Comparison of ENCODE assay signal across 8 cellular contexts in the genomic region with DNA sequence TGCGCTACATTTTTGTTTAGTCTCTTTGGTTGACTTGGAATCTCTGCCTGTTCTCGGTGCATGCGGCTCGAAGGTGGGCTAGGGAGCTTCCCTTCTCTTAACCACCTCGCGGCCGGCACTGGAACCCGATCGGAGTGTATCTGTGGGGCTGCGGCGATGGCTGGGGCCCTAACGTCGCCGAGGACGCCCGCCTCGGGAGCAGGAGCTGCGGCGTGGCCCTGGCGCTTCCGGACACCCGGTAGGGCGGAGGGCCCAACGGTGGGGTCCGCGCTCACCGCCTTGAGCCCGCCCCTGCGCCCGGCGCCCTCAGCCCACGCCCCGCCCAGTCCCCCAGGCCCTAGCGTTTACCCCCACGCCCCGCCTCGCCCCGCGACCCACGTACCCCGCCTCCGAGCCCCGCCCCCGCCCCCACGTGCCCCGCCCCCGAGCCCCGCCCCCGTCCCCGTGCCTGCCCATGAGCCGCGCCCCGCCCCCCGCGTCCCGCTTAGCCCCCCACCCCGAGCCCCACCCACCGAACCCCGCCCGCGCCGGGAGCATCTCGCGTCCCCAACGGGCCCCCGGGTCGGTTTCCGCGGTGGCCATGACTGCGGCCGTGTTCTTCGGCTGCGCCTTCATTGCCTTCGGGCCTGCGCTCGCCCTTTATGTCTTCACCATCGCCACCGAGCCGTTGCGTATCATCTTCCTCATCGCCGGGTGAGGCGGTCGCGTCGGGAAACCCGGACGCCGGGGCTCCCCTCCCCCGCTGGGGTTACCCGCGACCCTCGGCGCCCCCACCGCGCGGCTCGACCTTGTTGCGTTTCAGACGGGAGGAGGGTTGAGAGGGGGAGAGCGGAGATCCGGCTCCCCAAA. TPM values are rescaled to one million over a fixed set of nuclear protein-coding genes. Genes with fewer than 3 reads are reported as not detected.
DNase-seq lines count a peak whose midpoint lies in the region; ATAC-seq and TF ChIP-seq lines count a peak whose summit lies in the region.

Gene APH1B, plus strand, starts transcription at position 562 of the 849 bp plus-strand sequence. Its CDS starts 19 bp downstream, at position 581.

- peaks cover 0 to 9% (median 2%) of the 10 kb centered on the region in 3 experiments for H3K27me3 ChIP-seq in neuronal stem cell (ENCODE audit: control insufficient read depth in 3 of 3, insufficient read depth in 3 of 3, low read depth in 1 of 3, low read length in 3 of 3)

- H4K8ac ChIP-seq in neuronal stem cell (ENCODE audit: low read depth, low read length): no peak within 1 kb of the TSS

- H3K4me3 ChIP-seq in Jurkat, Clone E6-1 (ENCODE audit: low read length): peak within 1 kb of the TSS; percentile 65
- H3K4me3 ChIP-seq in foreskin fibroblast (ENCODE audit: low read depth in 1 of 2, low read length in 2 of 2): peak within 1 kb of the TSS; percentile 83 to 87
- H3K4me3 ChIP-seq in neuronal stem cell (ENCODE audit: low read length in 2 of 2): peak within 1 kb of the TSS; percentile 1 to 92

- peak within 1 kb of the TSS; percentile 83 for H3K14ac ChIP-seq in neuronal stem cell (ENCODE audit: low read length)

- H2AK5ac ChIP-seq in neuronal stem cell (ENCODE audit: low read depth, low read length): no peak within 1 kb of the TSS

- TF ChIP-seq CTCF in Calu3 (IDR thresholded peaks at IDR 0.05; ENCODE audit: unreplicated experiment) (no peak), foreskin fibroblast (IDR thresholded peaks at IDR 0.05; ENCODE audit: low read depth, low read length) (no peak), subcutaneous adipose tissue (IDR thresholded peaks at IDR 0.05; ENCODE audit: low read depth) (no peak)

- H3K9me3 Mint-ChIP-seq in Calu3 (ENCODE audit: low read depth, unreplicated experiment): no peaks in the 10 kb centered on the region

- H2BK12ac ChIP-seq in neuronal stem cell (ENCODE audit: low read length): peak within 1 kb of the TSS; percentile 63

- no peak within 1 kb of the TSS for H3K4ac ChIP-seq in neuronal stem cell (ENCODE audit: low read length)

- H3K4me3 Mint-ChIP-seq in Calu3 (ENCODE audit: low read depth, unreplicated experiment): peak within 1 kb of the TSS; percentile 76

- no TSS peak for BruUV-seq in Calu3 (replicated peaks; lab: Mats Ljungman, UMichigan)

- H3K9ac ChIP-seq in neuronal stem cell (ENCODE audit: low read depth, low read length, poor library complexity): peak within 1 kb of the TSS; percentile 89

- H3K4me1 ChIP-seq in neuronal stem cell (ENCODE audit: control insufficient read depth in 2 of 2, insufficient read depth in 1 of 2, low read depth in 1 of 2, low read length in 2 of 2): peaks cover 4 to 9% of the 10 kb centered on the region in 2 donors

- no peaks in the 10 kb centered on the region for H3K27me3 Mint-ChIP-seq in Calu3 (ENCODE audit: unreplicated experiment)

- H3K36me3 ChIP-seq in neuronal stem cell (replicated peaks in 1 of 2; ENCODE audit: control insufficient read depth in 2 of 2, insufficient read depth in 2 of 2, low read length in 2 of 2): no peaks in the 10 kb centered on the region

- peak within 1 kb of the TSS; percentile 62 for H2AFZ ChIP-seq in neuronal stem cell (ENCODE audit: low read length)

- H2BK120ac ChIP-seq in neuronal stem cell (ENCODE audit: low read depth, low read length): no peak within 1 kb of the TSS

- H3K4me1 Mint-ChIP-seq in Calu3 (ENCODE audit: low read depth, unreplicated experiment): no peaks in the 10 kb centered on the region

- no peak within 1 kb of the TSS for H2BK5ac ChIP-seq in neuronal stem cell (ENCODE audit: low read length)

- DNase-seq in Calu3 (peak; percentile 77), SHP77 (lab: John Stamatoyannopoulos, UW) (peak; percentile 9 to 56), activated gamma-delta T cell (lab: John Stamatoyannopoulos, UW) (peak; percentile 79), foreskin fibroblast (peak; percentile 47 to 83), neuronal stem cell (ENCODE audit: low spot score) (peak; percentile 63)
- peak; percentile 50 for DNase-seq in Jurkat, Clone E6-1 (ENCODE audit: low read depth, low spot score)

- H3K23ac ChIP-seq in neuronal stem cell (ENCODE audit: low read depth, low read length, poor library complexity): peak within 1 kb of the TSS; percentile 77

- no CpG with 5 or more reads among the region's 102 CpGs for WGBS in neuronal stem cell (ENCODE audit: extremely low coverage in 2 of 2, insufficient read length in 2 of 2, insufficient replicate concordance in 1 of 2), 2 donors

- peak within 1 kb of the TSS; percentile 93 for H3K18ac ChIP-seq in neuronal stem cell (ENCODE audit: low read length)

- H2BK15ac ChIP-seq in neuronal stem cell (ENCODE audit: low read length): peak within 1 kb of the TSS; percentile 61

- peaks cover 2 to 7% of the 10 kb centered on the region in 2 donors for H3K9me3 ChIP-seq in neuronal stem cell (replicated peaks in 1 of 2; ENCODE audit: control insufficient read depth in 2 of 2, insufficient read depth in 1 of 2, low read depth in 1 of 2, low read length in 2 of 2)

- no peak within 1 kb of the TSS for H3K27ac ChIP-seq in neuronal stem cell (replicated peaks; ENCODE audit: low read length)

- intact Hi-C loops in Calu3 (cut with micrococcal nuclease; ENCODE audit: unreplicated experiment): loop anchor here (5.0 kb wide), 2 partner anchors 75 to 110 kb away; no protein-coding TSS in a partner anchor

- H3K36me3 Mint-ChIP-seq in Calu3 (ENCODE audit: insufficient read depth, unreplicated experiment): peaks cover 20% of the 10 kb centered on the region

- no peak within 1 kb of the TSS for H4K91ac ChIP-seq in neuronal stem cell (ENCODE audit: low read depth, low read length, poor library complexity)

- peak; percentile 71 for ATAC-seq in GM21447 (IDR thresholded peaks at IDR 0.05; ENCODE audit: unreplicated experiment)

- peak within 1 kb of the TSS; percentile 75 for H3K4me2 ChIP-seq in neuronal stem cell (ENCODE audit: insufficient read depth, low read length, poor library complexity, severe bottlenecking)

- H3K27ac Mint-ChIP-seq in Calu3 (ENCODE audit: unreplicated experiment): peak within 1 kb of the TSS; percentile 60

- no peaks in the 10 kb centered on the region for H3K79me1 ChIP-seq in neuronal stem cell (ENCODE audit: low read depth, low read length)

- CTCF ChIA-PET in Calu3 (lab: Charles Lee): interaction anchor here (0.6 to 1.6 kb wide), 6 partner anchors 12 to 842 kb away, joined by 3 to 7 read pairs (median 4); no protein-coding TSS in a partner anchor

RNA-seq across cellular contexts. Expression of gene APH1B, which starts in this region (rescaled TPM):
- total RNA-seq in Calu3 (2022): 11.4 and 11.6 TPM in 2 replicates
- 11.8 TPM for polyA plus RNA-seq in Jurkat, Clone E6-1 (2012; ENCODE audit: insufficient read depth, insufficient read length)
- polyA plus RNA-seq in neuronal stem cell (2013, experiment 1 of 2): 3.6 TPM
- polyA plus RNA-seq in neuronal stem cell (2013, experiment 2 of 2): 3.9 TPM
- total RNA-seq in subcutaneous adipose tissue: 10 to 100 TPM; 17.0 to 42.2 (median 21.8) TPM
